ENCODE assay signal across 2 cellular contexts in the genomic region with DNA sequence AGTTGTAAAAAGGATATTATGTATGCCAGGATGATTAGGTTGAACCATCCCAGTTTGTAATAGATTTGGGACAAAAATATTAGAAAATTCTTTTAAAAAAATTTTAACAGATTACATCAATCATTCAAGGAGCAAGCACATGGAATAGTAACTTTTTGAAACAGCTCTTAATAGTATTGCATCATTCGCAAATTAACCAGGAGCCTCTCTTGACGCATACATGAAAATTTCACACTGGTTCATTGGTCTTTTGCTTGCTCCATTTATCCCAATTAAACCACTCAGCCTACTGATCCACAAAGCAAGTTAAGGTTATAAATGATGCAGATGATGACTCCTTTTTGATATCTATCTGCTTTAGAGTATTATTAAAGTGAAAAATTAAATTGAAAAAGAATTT.
TF ChIP-seq lines count a peak whose summit lies in the region.

No MANE protein-coding gene starts in this region.

TF ChIP-seq in IMR-90, 13 proteins besides CTCF, POLR2A, EP300 and RAD21:
- TF ChIP-seq CHD1 (IDR thresholded peaks at IDR 0.05; ENCODE audit: low read depth, low read length) (no peak), CEBPB (IDR thresholded peaks at IDR 0.05; ENCODE audit: low read depth, low read length) (peak; percentile 60)
TF ChIP-seq in IMR-90: peak in this region for 1.

TF ChIP-seq in H1, 55 proteins besides CTCF, POLR2A, EP300 and RAD21:
- peak; percentile 47; the same call in 1 of the 2 replicates for TF ChIP-seq CEBPB (IDR thresholded peaks at IDR 0.05; ENCODE audit: low read depth, low read length)
- no peak for TF ChIP-seq GABPA (IDR thresholded peaks at IDR 0.05; ENCODE audit: borderline replicate concordance, insufficient read depth, low read length)
